8 cellular contexts compared by ENCODE assay signal in genomic region chr4:742742-743311, GRCh38. TPM values are rescaled to one million over a fixed set of nuclear protein-coding genes. Genes with fewer than 3 reads are reported as not detected.
DNase-seq lines count a peak whose midpoint lies in the region; ATAC-seq lines count a peak whose summit lies in the region.

No MANE protein-coding gene starts in this region.

- DNase-seq in Ammon's horn (ENCODE audit: low spot score) (peak; percentile 63), NCI-H2196 (lab: John Stamatoyannopoulos, UW; ENCODE audit: unreplicated experiment) (peak; percentile 59), myocyte (ENCODE audit: low read depth) (peak; percentile 74)
- DNase-seq in activated CD4-positive, alpha-beta T cell treated with anti-CD3 and anti-CD28 coated beads, Interleukin-2, amount 50 U/mL, for 4 hours, result peak; percentile 76 to 79
- peak; percentile 69 for DNase-seq in effector CD4-positive, alpha-beta T cell
- peak; percentile 49 to 56 for DNase-seq in stimulated activated CD8-positive, alpha-beta memory T cell treated with anti-CD3 and anti-CD28 coated beads, Interleukin-7, amount 100 ng/mL, for 48 hours (ENCODE audit: extremely low read depth in 1 of 2, low read depth in 1 of 2)

- ATAC-seq in GM19395 (IDR thresholded peaks at IDR 0.05; ENCODE audit: unreplicated experiment) (peak; percentile 62), GM21360 (IDR thresholded peaks at IDR 0.05; ENCODE audit: unreplicated experiment) (no peak)

RNA-seq across cellular contexts. Expression of gene PCGF3, which starts 37.2 kb away (rescaled TPM):
- total RNA-seq in myocyte, result 79.0 and 93.6 TPM in 2 replicates
- polyA plus RNA-seq in myocyte (2012), result 57.5 TPM

RNA-seq across cellular contexts. Expression of gene SLC49A3, which starts 53.9 kb away (rescaled TPM):
- 0.10 TPM in 1 of 2 replicates, not detected in the other for total RNA-seq in myocyte
- 0.91 TPM for polyA plus RNA-seq in myocyte (2012)
